ENCODE assay signal across 8 cellular contexts in genomic region chr5:134465856-134466240, GRCh38. TPM values are rescaled to one million over a fixed set of nuclear protein-coding genes. Genes with fewer than 3 reads are reported as not detected.
DNase-seq lines count a peak whose midpoint lies in the region; ATAC-seq, FAIRE-seq and TF ChIP-seq lines count a peak whose summit lies in the region.

No MANE protein-coding gene starts in this region.

- H3K27me3 Mint-ChIP-seq in activated T-helper 17 cell treated with anti-CD3 and anti-CD28 coated beads, Interleukin-2, amount 50 U/mL, for 72 hours = no peaks in the 10 kb centered on the region
- no peaks in the 10 kb centered on the region for H3K27me3 Mint-ChIP-seq in naive B cell

- peak; percentile 61 for ATAC-seq in HG03457 (IDR thresholded peaks at IDR 0.05; ENCODE audit: unreplicated experiment)
- peak; percentile 92 for ATAC-seq in activated T-helper 17 cell treated with anti-CD3 and anti-CD28 coated beads, Interleukin-2, amount 50 U/mL, for 72 hours (replicated peaks)
- peak; percentile 57 to 61 for ATAC-seq in naive B cell (ENCODE audit: low read depth in 2 of 2)

- no peaks in the 10 kb centered on the region for H3K4me1 Mint-ChIP-seq in activated T-helper 17 cell treated with anti-CD3 and anti-CD28 coated beads, Interleukin-2, amount 50 U/mL, for 72 hours
- peaks cover 24 to 39% (median 31%) of the 10 kb centered on the region in 3 donors for H3K4me1 Mint-ChIP-seq in naive B cell

- H3K4me3 ChIP-seq in fibroblast of mammary gland (ENCODE audit: control insufficient read depth, low read depth, low read length) = peak overlapping the region; percentile 41

- peak overlapping the region; percentile 80 for H3K27ac Mint-ChIP-seq in activated T-helper 17 cell treated with anti-CD3 and anti-CD28 coated beads, Interleukin-2, amount 50 U/mL, for 72 hours
- H3K27ac Mint-ChIP-seq in naive B cell = peak overlapping the region in 5 of 6 donors; percentile 51 to 89 (median 73)

- H3K9me3 Mint-ChIP-seq in activated T-helper 17 cell treated with anti-CD3 and anti-CD28 coated beads, Interleukin-2, amount 50 U/mL, for 72 hours = no peaks in the 10 kb centered on the region
- H3K9me3 Mint-ChIP-seq in naive B cell = no peaks in the 10 kb centered on the region

- peak; percentile 74 for DNase-seq in CD1c-positive myeloid dendritic cell (ENCODE audit: extremely low spot score)
- DNase-seq in GM19239 (ENCODE audit: insufficient read length, low spot score) = peak; percentile 67
- peak; percentile 94 for DNase-seq in OCI-M1 (lab: John Stamatoyannopoulos, UW)
- peak; percentile 89 for DNase-seq in fibroblast of mammary gland (ENCODE audit: low read depth)
- DNase-seq in naive B cell = peak; percentile 31
- DNase-seq in stromal cell of bone marrow (ENCODE audit: low read depth) = peak; percentile 74

- peak; percentile 91 for FAIRE-seq in GM19239 (lab: Jason Lieb, UNC)

- no peaks in the 10 kb centered on the region for H3K36me3 Mint-ChIP-seq in activated T-helper 17 cell treated with anti-CD3 and anti-CD28 coated beads, Interleukin-2, amount 50 U/mL, for 72 hours (ENCODE audit: low read depth)
- no peaks in the 10 kb centered on the region for H3K36me3 Mint-ChIP-seq in naive B cell

- peak overlapping the region; percentile 79 for H3K4me3 Mint-ChIP-seq in activated T-helper 17 cell treated with anti-CD3 and anti-CD28 coated beads, Interleukin-2, amount 50 U/mL, for 72 hours
- peak overlapping the region; percentile 81 to 93 (median 88) for H3K4me3 Mint-ChIP-seq in naive B cell

- no peak for TF ChIP-seq CTCF in fibroblast of mammary gland (conservative IDR thresholded peaks at IDR 0.05; ENCODE audit: control insufficient read depth, insufficient read depth, low read depth, low read length)

RNA-seq across cellular contexts. Expression of gene CDKN2AIPNL, which starts 54.2 kb away (rescaled TPM):
- 10 to 100 TPM in 1 of 2 donors, 1 to 10 TPM in 1; 8.9 to 23.0 TPM for total RNA-seq in activated T-helper 17 cell treated with anti-CD3 and anti-CD28 coated beads, Interleukin-2, amount 50 U/mL, for 72 hours
- 10 to 100 TPM; 32.4 to 55.2 (median 37.0) TPM for polyA plus RNA-seq in naive B cell (ENCODE audit: low read depth in 6 of 6)

RNA-seq across cellular contexts. Expression of gene JADE2, which starts 59.6 kb away (rescaled TPM):
- total RNA-seq in activated T-helper 17 cell treated with anti-CD3 and anti-CD28 coated beads, Interleukin-2, amount 50 U/mL, for 72 hours = 10 to 100 TPM; 75.3 to 93.3 TPM
- polyA plus RNA-seq in naive B cell (ENCODE audit: low read depth in 6 of 6) = 10 to 100 TPM in 5 of 6 donors, 1 to 10 TPM in 1; 7.1 to 47.1 (median 27.1) TPM

Comparison
In these comparisons a context has a peak if more than half of its experiments do, and no peak if none do; other contexts are left out.
1. Peak in every context shown above with its lines: DNase-seq, ATAC-seq and H3K4me3 ChIP-seq.
2. DNase-seq: peak in every context shown above with its lines; median percentile 94 in OCI-M1; 89 in fibroblast of mammary gland; 74 in CD1c-positive myeloid dendritic cell; 74 in stromal cell of bone marrow; 67 in GM19239; 31 in naive B cell.